Comparison of ENCODE assay signal across 22 cellular contexts in the genomic region with DNA sequence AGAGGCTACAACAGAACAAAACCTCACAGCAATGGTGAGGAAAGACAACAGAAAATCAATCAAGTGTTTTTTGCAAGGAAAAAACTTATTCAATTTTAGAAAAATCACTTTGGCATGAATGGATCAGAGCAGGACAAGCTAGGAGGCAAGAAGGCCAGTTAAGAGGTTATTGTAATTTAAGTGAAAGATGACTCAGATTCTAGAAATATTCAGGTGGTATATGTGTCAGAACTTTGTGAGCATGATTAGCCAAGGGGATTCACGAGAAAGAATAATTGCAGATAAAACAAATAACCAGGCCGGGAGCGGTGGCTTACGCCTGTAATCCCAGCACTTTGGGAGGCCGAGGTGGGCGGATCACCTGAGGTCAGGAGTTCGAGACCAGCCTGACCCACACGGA. TPM values are rescaled to one million over a fixed set of nuclear protein-coding genes. Genes with fewer than 3 reads are reported as not detected.
DNase-seq lines count a peak whose midpoint lies in the region; ATAC-seq and TF ChIP-seq lines count a peak whose summit lies in the region.
"Had no signal": no experiment of that assay in that cellular context is flagged by ENCODE, and none has a peak within 500 bp of the region (broad histone marks: within the 10 kb centered on the region; RNA-seq: fewer than 3 reads in every experiment).

No MANE protein-coding gene starts in this region.

- no peaks in the 10 kb centered on the region for H3K9me3 ChIP-seq in mammary epithelial cell (replicated peaks; ENCODE audit: insufficient read depth, low read length)
- no peaks in the 10 kb centered on the region for H3K9me3 ChIP-seq in breast epithelium
- H3K9me3 ChIP-seq in psoas muscle = no peaks in the 10 kb centered on the region
- H3K9me3 ChIP-seq: heart right ventricle, neutrophil, thyroid gland had no signal

- peaks cover 4% of the 10 kb centered on the region for H3K79me2 ChIP-seq in mammary epithelial cell (ENCODE audit: insufficient read depth, low read length)

- intact Hi-C loops in mammary epithelial cell (cut with micrococcal nuclease) = no loop called here
- intact Hi-C loops in breast epithelium (cut with DNase I; ENCODE audit: low total_unique reads) = no loop called here
- intact Hi-C loops in psoas muscle (cut with DNase I) = no loop called here

- H3K36me3 ChIP-seq in mammary epithelial cell (ENCODE audit: insufficient read depth, low read length) (no peaks in the 10 kb centered on the region), breast epithelium (no peaks in the 10 kb centered on the region), psoas muscle (ENCODE audit: insufficient read depth in 1 of 2, low read depth in 1 of 2) (no peaks in the 10 kb centered on the region)
- H3K36me3 ChIP-seq: heart right ventricle, neutrophil, thyroid gland had no signal

- no peak overlapping the region for H3K27ac ChIP-seq in mammary epithelial cell (ENCODE audit: insufficient read depth, low read depth, low read length)
- no peak overlapping the region for H3K27ac ChIP-seq in breast epithelium
- H3K27ac ChIP-seq in psoas muscle = no peak overlapping the region
- H3K27ac ChIP-seq: heart right ventricle, neutrophil, thyroid gland had no signal

- BruUV-seq in mammary epithelial cell (replicated peaks; lab: Mats Ljungman, UMichigan) = no TSS peak

- CTCF ChIA-PET in mammary epithelial cell (lab: Charles Lee; ENCODE audit: low non-redundant PET) = no interaction called here

- ATAC-seq in stimulated activated effector memory CD8-positive, alpha-beta T cell treated with anti-CD3 and anti-CD28 coated beads, Interleukin-12 subunit alpha, Interleukin-12 subunit beta, amount 100 ng/mL, for 72 hours = peak; percentile 67
- no peak for ATAC-seq in psoas muscle
- ATAC-seq: heart right ventricle had no signal

- H4K20me1 ChIP-seq in mammary epithelial cell (ENCODE audit: insufficient read depth, low read length) = no peaks in the 10 kb centered on the region

- no peak for TF ChIP-seq POLR2A in breast epithelium (IDR thresholded peaks at IDR 0.05)

- no peak for TF ChIP-seq CTCF in mammary epithelial cell (conservative IDR thresholded peaks at IDR 0.05 in 1 of 2, IDR thresholded peaks at IDR 0.05 in 1 of 2; ENCODE audit: extremely low read depth in 1 of 2, insufficient read depth in 1 of 2, low read depth in 1 of 2, low read length in 2 of 2)
- TF ChIP-seq CTCF in breast epithelium (IDR thresholded peaks at IDR 0.05) = no peak
- no peak for TF ChIP-seq CTCF in choroid plexus epithelial cell (conservative IDR thresholded peaks at IDR 0.05; ENCODE audit: low read depth, low read length)
- no peak for TF ChIP-seq CTCF in psoas muscle (IDR thresholded peaks at IDR 0.05)

- 95% methylated on average over 8 of the region's 8 CpGs for WGBS in mammary epithelial cell (ENCODE audit: low coverage, missing lambda C conversion rate)
- 90 to 94% (median 90%) methylated on average over 8 of the region's 8 CpGs for WGBS in psoas muscle, 3 donors

- dilution Hi-C loops in mammary epithelial cell (cut with HindIII; ENCODE audit: low sequenced_read_pairs) = loop anchor here (5.0 kb wide), 1 partner anchor 73 kb away; no protein-coding TSS in a partner anchor

- peak overlapping the region; percentile 17 for H3K27ac Mint-ChIP-seq in stimulated activated effector memory CD8-positive, alpha-beta T cell treated with anti-CD3 and anti-CD28 coated beads, Interleukin-12 subunit alpha, Interleukin-12 subunit beta, amount 100 ng/mL, for 72 hours

- H3K27me3 ChIP-seq in mammary epithelial cell (ENCODE audit: insufficient read depth, low read length) = no peaks in the 10 kb centered on the region
- H3K27me3 ChIP-seq in breast epithelium = no peaks in the 10 kb centered on the region
- no peaks in the 10 kb centered on the region for H3K27me3 ChIP-seq in psoas muscle (ENCODE audit: insufficient read depth in 3 of 3, low read length in 2 of 3)
- H3K27me3 ChIP-seq: heart right ventricle, neutrophil, thyroid gland had no signal

- in situ Hi-C loops in mammary epithelial cell (cut with MboI; ENCODE audit: low sequenced_read_pairs in 2 of 2) = no loop called here

- no peak overlapping the region for H3K4me3 Mint-ChIP-seq in stimulated activated effector memory CD8-positive, alpha-beta T cell treated with anti-CD3 and anti-CD28 coated beads, Interleukin-12 subunit alpha, Interleukin-12 subunit beta, amount 100 ng/mL, for 72 hours
- H3K4me3 Mint-ChIP-seq: CD14-positive monocyte had no signal

- H3K4me3 ChIP-seq in mammary epithelial cell (replicated peaks in 1 of 3; ENCODE audit: insufficient read depth in 1 of 3, low read depth in 2 of 3, low read length in 3 of 3) (no peak overlapping the region), breast epithelium (no peak overlapping the region), choroid plexus epithelial cell (ENCODE audit: low read depth, low read length) (no peak overlapping the region), psoas muscle (no peak overlapping the region)
- H3K4me3 ChIP-seq: heart right ventricle, thyroid gland had no signal

- no peaks in the 10 kb centered on the region for H3K9me3 Mint-ChIP-seq in stimulated activated effector memory CD8-positive, alpha-beta T cell treated with anti-CD3 and anti-CD28 coated beads, Interleukin-12 subunit alpha, Interleukin-12 subunit beta, amount 100 ng/mL, for 72 hours

- DNase-seq in mammary epithelial cell = peak; percentile 51
- no peak for DNase-seq in breast epithelium (ENCODE audit: low spot score in 2 of 2)
- peak; percentile 44 for DNase-seq in NCI-H226
- peak; percentile 34 for DNase-seq in choroid plexus epithelial cell (ENCODE audit: low read depth)
- DNase-seq in stimulated activated effector memory CD8-positive, alpha-beta T cell treated with anti-CD3 and anti-CD28 coated beads, Interleukin-12 subunit alpha, Interleukin-12 subunit beta, amount 100 ng/mL, for 72 hours (ENCODE audit: low spot score in 2 of 2) = no peak
- no peak for DNase-seq in middle frontal gyrus (ENCODE audit: extremely low spot score, low spot score)
- DNase-seq in COR-L47 (lab: John Stamatoyannopoulos, UW) = no peak
- no peak for DNase-seq in psoas muscle
- DNase-seq: activated CD8-positive, alpha-beta memory T cell treated with anti-CD3 and anti-CD28 coated beads, Interleukin-2, amount 50 U/mL, for 4 hours; activated gamma-delta T cell treated with Interleukin-2 at 50 U/mL for 16 hours; caudate nucleus; H7; heart right ventricle; NCI-H1694 treated with DMSO at 0.1 percent for 48 hours; NCI-H748 treated with DMSO at 0.1 percent for 48 hours; Right ventricle myocardium superior; small intestine; stimulated activated CD4-positive, alpha-beta T cell treated with anti-CD3 and anti-CD28 coated beads, Interleukin-2, amount 100 ng/mL, for 24 hours; stimulated activated naive CD4-positive, alpha-beta T cell treated with Interleukin-2 at 50 U/mL for 16 hours; thyroid gland had no signal

- H3K4me2 ChIP-seq in mammary epithelial cell (ENCODE audit: insufficient read depth, low read depth, low read length) = no peak overlapping the region

- H3K4me1 ChIP-seq in mammary epithelial cell (ENCODE audit: insufficient read depth, low read length) (peaks cover 12% of the 10 kb centered on the region), breast epithelium (no peaks in the 10 kb centered on the region), psoas muscle (no peaks in the 10 kb centered on the region)
- H3K4me1 ChIP-seq: thyroid gland had no signal

- H2AFZ ChIP-seq in mammary epithelial cell (ENCODE audit: low read depth, low read length) = no peak overlapping the region

- no peaks in the 10 kb centered on the region for H3K36me3 Mint-ChIP-seq in stimulated activated effector memory CD8-positive, alpha-beta T cell treated with anti-CD3 and anti-CD28 coated beads, Interleukin-12 subunit alpha, Interleukin-12 subunit beta, amount 100 ng/mL, for 72 hours

- peaks cover 47% of the 10 kb centered on the region for H3K4me1 Mint-ChIP-seq in stimulated activated effector memory CD8-positive, alpha-beta T cell treated with anti-CD3 and anti-CD28 coated beads, Interleukin-12 subunit alpha, Interleukin-12 subunit beta, amount 100 ng/mL, for 72 hours

- H3K9ac ChIP-seq in mammary epithelial cell (ENCODE audit: insufficient read depth, low read length) = no peak overlapping the region

RNA-seq across cellular contexts. Expression of a gene that starts 12.7 kb away (rescaled TPM):
- total RNA-seq in mammary epithelial cell (10 to 100 TPM in 1 of 2 donors, 1 to 10 TPM in 1; 8.8 to 11.7 TPM), breast epithelium (10 to 100 TPM in 2 of 3 donors, 1 to 10 TPM in 1; 3.4 to 20.1 (median 19.3) TPM), psoas muscle (1 to 10 TPM in 3 of 4 donors, under 1 TPM in 1; 0.65 to 1.4 (median 1.2) TPM)
- polyA plus RNA-seq in mammary epithelial cell (4.4 TPM), psoas muscle (1 to 10 TPM in 2 of 3 donors, under 1 TPM in 1; 0.91 to 1.2 (median 1.0) TPM)
- 2.3 TPM for polyA minus RNA-seq in mammary epithelial cell

Comparison
In these comparisons a context has a peak if more than half of its experiments do, and no peak if none do; other contexts are left out.
1. DNase-seq: peak in mammary epithelial cell (single experiment), NCI-H226 (single experiment) and choroid plexus epithelial cell (single experiment); none in breast epithelium (0 of 2), stimulated activated effector memory CD8-positive, alpha-beta T cell treated with anti-CD3 and anti-CD28 coated beads, Interleukin-12 subunit alpha, Interleukin-12 subunit beta, amount 100 ng/mL, for 72 hours (0 of 2), middle frontal gyrus (single experiment), COR-L47 (single experiment) and psoas muscle (0 of 2).